Comparison of ENCODE assay signal across 8 cellular contexts in the genomic region with DNA sequence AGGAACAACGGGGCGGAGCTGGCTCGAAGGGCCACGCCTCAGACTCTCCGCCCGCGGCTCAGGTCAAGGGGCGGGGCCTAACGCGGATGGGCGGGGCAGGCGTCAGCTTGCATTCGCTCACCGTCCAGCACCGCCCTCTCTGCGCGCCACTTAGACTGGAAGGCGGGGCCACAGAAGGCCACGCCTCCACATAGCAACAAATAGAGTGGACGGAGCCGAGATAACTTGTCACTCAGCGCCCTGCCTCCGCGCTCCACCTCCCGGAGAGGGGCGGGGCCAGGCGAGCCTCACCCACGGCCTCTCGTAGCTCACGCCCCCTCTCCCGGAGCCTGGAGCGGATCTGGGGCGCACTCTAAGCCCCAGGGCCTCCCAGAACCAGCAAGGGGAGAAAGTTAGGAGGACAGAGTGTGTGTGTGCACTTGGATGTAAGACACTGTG. TPM values are rescaled to one million over a fixed set of nuclear protein-coding genes. Genes with fewer than 3 reads are reported as not detected.
DNase-seq lines count a peak whose midpoint lies in the region; ATAC-seq and TF ChIP-seq lines count a peak whose summit lies in the region.

No MANE protein-coding gene starts in this region.

- H3K27me3 ChIP-seq in upper lobe of right lung, result peaks cover 5% of the 10 kb centered on the region

- H3K4me1 Mint-ChIP-seq in T-helper 17 cell, result peaks cover 25% of the 10 kb centered on the region
- H3K4me1 Mint-ChIP-seq in progenitor cell of endocrine pancreas (ENCODE audit: low read depth), result peaks cover 13% of the 10 kb centered on the region

- peaks cover 22% of the 10 kb centered on the region for H3K27me3 Mint-ChIP-seq in T-helper 17 cell
- peaks cover 28% of the 10 kb centered on the region for H3K27me3 Mint-ChIP-seq in progenitor cell of endocrine pancreas

- H3K4me3 Mint-ChIP-seq in T-helper 17 cell (peak overlapping the region; percentile 94), progenitor cell of endocrine pancreas (ENCODE audit: low read depth) (peak overlapping the region; percentile 73)

- in situ Hi-C loops in GM13977 (cut with MboI; ENCODE audit: low pct_unique_long_range_greater_than_20kb, low sequenced_read_pairs, unreplicated experiment), result no loop called here

- ATAC-seq in HG02943 (IDR thresholded peaks at IDR 0.05; ENCODE audit: low read depth, unreplicated experiment) (peak; percentile 78), T-helper 17 cell (peak; percentile 89), left cardiac atrium (peak; percentile 94 to 95), upper lobe of right lung (peak; percentile 92)

- H3K36me3 Mint-ChIP-seq in T-helper 17 cell (ENCODE audit: low read depth), result peaks cover 5% of the 10 kb centered on the region
- no peaks in the 10 kb centered on the region for H3K36me3 Mint-ChIP-seq in progenitor cell of endocrine pancreas (ENCODE audit: insufficient read depth)

- no peaks in the 10 kb centered on the region for H3K9me3 Mint-ChIP-seq in progenitor cell of endocrine pancreas (ENCODE audit: low read depth)

- H3K27ac ChIP-seq in angular gyrus (ENCODE audit: low read depth, low read length), result peak overlapping the region; percentile 86
- H3K27ac ChIP-seq in upper lobe of right lung, result peak overlapping the region; percentile 97

- H3K36me3 ChIP-seq in upper lobe of right lung, result no peaks in the 10 kb centered on the region

- H3K9me3 ChIP-seq in T-helper 17 cell (ENCODE audit: control insufficient read depth, low read length, poor library complexity, severe bottlenecking) (no peaks in the 10 kb centered on the region), upper lobe of right lung (no peaks in the 10 kb centered on the region)

- H3K27ac Mint-ChIP-seq in T-helper 17 cell, result peak overlapping the region; percentile 89
- H3K27ac Mint-ChIP-seq in progenitor cell of endocrine pancreas, result peak overlapping the region; percentile 93

- intact Hi-C loops in left cardiac atrium (cut with DNase I), result loop anchor here in 1 of 2 donors (5.0 kb wide), 1 partner anchor 137 kb away; the partner anchor contains the start of gene LTBP4
- intact Hi-C loops in upper lobe of right lung (cut with DNase I), result no loop called here

- H3K4me3 ChIP-seq in upper lobe of right lung, result peak overlapping the region; percentile 87

- TF ChIP-seq CTCF in GM13977 (IDR thresholded peaks at IDR 0.05; ENCODE audit: extremely low read depth, insufficient read depth, missing control alignments) (no peak), progenitor cell of endocrine pancreas (IDR thresholded peaks at IDR 0.05; ENCODE audit: unreplicated experiment) (no peak), upper lobe of right lung (IDR thresholded peaks at IDR 0.05) (no peak)

- H3K4me1 ChIP-seq in upper lobe of right lung, result peaks cover 42% of the 10 kb centered on the region

- DNase-seq in GM13977 (ENCODE audit: low spot score) (peak; percentile 99), NCI-H1694 treated with DMSO at 0.1 percent for 48 hours (lab: John Stamatoyannopoulos, UW) (peak; percentile 97), T-helper 17 cell (peak; percentile 99 to 100 (median 99)), left cardiac atrium (peak; percentile 100), progenitor cell of endocrine pancreas (ENCODE audit: low spot score, unreplicated experiment) (peak; percentile 99), upper lobe of right lung (peak; percentile 100)

RNA-seq across cellular contexts. Expression of gene BLVRB, which starts 0.3 kb away (rescaled TPM):
- total RNA-seq in T-helper 17 cell (1 to 10 TPM; 7.4 to 9.9 TPM), left cardiac atrium (100 to 1,000 TPM in 1 of 2 donors, 10 to 100 TPM in 1; 72.7 to 112 TPM), progenitor cell of endocrine pancreas (14.0 and 16.4 TPM in 2 replicates), upper lobe of right lung (132 TPM)

RNA-seq across cellular contexts. Expression of gene SPTBN4, which starts 1.0 kb away (rescaled TPM):
- total RNA-seq in T-helper 17 cell, result under 1 TPM; 0.21 to 0.25 TPM
- 1 to 10 TPM; 3.4 to 4.8 TPM for total RNA-seq in left cardiac atrium
- total RNA-seq in progenitor cell of endocrine pancreas, result 2.8 and 3.1 TPM in 2 replicates
- total RNA-seq in upper lobe of right lung, result 1.5 TPM

RNA-seq across cellular contexts. Expression of gene SERTAD3, which starts 21.7 kb away (rescaled TPM):
- 10 to 100 TPM; 23.5 to 24.6 TPM for total RNA-seq in T-helper 17 cell
- 10 to 100 TPM; 29.1 to 41.2 TPM for total RNA-seq in left cardiac atrium
- 26.5 and 27.5 TPM in 2 replicates for total RNA-seq in progenitor cell of endocrine pancreas
- 32.6 TPM for total RNA-seq in upper lobe of right lung

RNA-seq across cellular contexts. Expression of gene SERTAD1, which starts 40.0 kb away (rescaled TPM):
- total RNA-seq in T-helper 17 cell (10 to 100 TPM; 18.1 to 19.4 TPM), left cardiac atrium (10 to 100 TPM in 1 of 2 donors, 1 to 10 TPM in 1; 9.4 to 17.0 TPM), progenitor cell of endocrine pancreas (4.1 and 4.4 TPM in 2 replicates), upper lobe of right lung (22.1 TPM)

RNA-seq across cellular contexts. Expression of gene PRX, which starts 52.6 kb away (rescaled TPM):
- total RNA-seq in T-helper 17 cell, result 1 to 10 TPM; 1.5 to 1.7 TPM
- 1 to 10 TPM; 2.8 to 3.6 TPM for total RNA-seq in left cardiac atrium
- total RNA-seq in progenitor cell of endocrine pancreas, result 0.96 and 1.2 TPM in 2 replicates
- 36.2 TPM for total RNA-seq in upper lobe of right lung

Comparison
In these comparisons a context has a peak if more than half of its experiments do, and no peak if none do; other contexts are left out.
1. Peak in every context shown above with its lines: DNase-seq, ATAC-seq, H3K4me3 ChIP-seq and H3K27ac ChIP-seq.